ENCODE assay signal across 12 cellular contexts in the genomic region with DNA sequence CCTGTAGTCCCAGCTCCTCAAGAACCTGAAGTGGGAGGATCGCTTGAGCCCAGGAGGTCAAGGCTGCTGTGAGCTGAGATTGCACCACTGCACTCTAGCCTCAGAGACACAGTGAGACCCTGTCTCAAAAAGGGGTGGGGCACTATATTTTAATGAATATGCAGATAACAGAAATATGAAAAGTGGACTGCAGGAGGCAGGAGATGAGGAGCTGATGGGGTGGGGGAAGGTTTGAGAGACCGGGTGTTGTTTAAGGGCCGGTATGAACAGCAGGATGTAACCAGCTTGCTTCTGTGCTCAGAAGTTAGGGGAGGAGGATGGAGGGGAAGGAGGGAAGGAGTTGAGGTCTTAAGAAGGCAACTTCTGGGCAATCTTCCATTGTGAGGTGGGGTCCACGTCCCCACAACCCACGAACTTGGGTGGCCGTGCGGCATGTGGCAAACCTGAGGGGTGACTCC. TPM values are rescaled to one million over a fixed set of nuclear protein-coding genes. Genes with fewer than 3 reads are reported as not detected.
DNase-seq lines count a peak whose midpoint lies in the region; ATAC-seq and TF ChIP-seq lines count a peak whose summit lies in the region.
"Had no signal": no experiment of that assay in that cellular context is flagged by ENCODE, and none has a peak within 500 bp of the region (broad histone marks: within the 10 kb centered on the region; RNA-seq: fewer than 3 reads in every experiment).

No MANE protein-coding gene starts in this region.

- no peak for TF ChIP-seq RAD21 in neural cell (conservative IDR thresholded peaks at IDR 0.05)

- BruUV-seq in mammary epithelial cell (replicated peaks; lab: Mats Ljungman, UMichigan) = no TSS peak

- H3K4me2 ChIP-seq in mammary epithelial cell (ENCODE audit: insufficient read depth, low read depth, low read length) = peak overlapping the region; percentile 13
- no peak overlapping the region for H3K4me2 ChIP-seq in neural cell (ENCODE audit: low read length)

- H3K4me1 ChIP-seq in HUES6 (ENCODE audit: control insufficient read depth, insufficient read depth, low read length) (peaks cover 18% of the 10 kb centered on the region), mammary epithelial cell (ENCODE audit: insufficient read depth, low read length) (peaks cover 30% of the 10 kb centered on the region)

- peak overlapping the region; percentile 48 for H3K4me3 ChIP-seq in HUES6 (ENCODE audit: low read depth, low read length)
- no peak overlapping the region for H3K4me3 ChIP-seq in mammary epithelial cell (replicated peaks in 1 of 3; ENCODE audit: insufficient read depth in 1 of 3, low read depth in 2 of 3, low read length in 3 of 3)
- peak overlapping the region; percentile 63 for H3K4me3 ChIP-seq in neural cell (ENCODE audit: low read length)

- H3K9ac ChIP-seq in HUES6 (ENCODE audit: low read length) (peak overlapping the region; percentile 23), mammary epithelial cell (ENCODE audit: insufficient read depth, low read length) (no peak overlapping the region), neural cell (ENCODE audit: low read length) (peak overlapping the region; percentile 62)

- dilution Hi-C loops in mammary epithelial cell (cut with HindIII; ENCODE audit: low sequenced_read_pairs) = no loop called here

- 38% methylated on average over 4 of the region's 7 CpGs for WGBS in mammary epithelial cell (ENCODE audit: low coverage, missing lambda C conversion rate)

- H3K36me3 ChIP-seq in HUES6 (ENCODE audit: control insufficient read depth, insufficient read depth, low read length) (peaks cover 8% of the 10 kb centered on the region), mammary epithelial cell (ENCODE audit: insufficient read depth, low read length) (no peaks in the 10 kb centered on the region), neural cell (ENCODE audit: insufficient read depth, low read length) (no peaks in the 10 kb centered on the region)

- intact Hi-C loops in mammary epithelial cell (cut with micrococcal nuclease) = no loop called here

- CTCF ChIA-PET in mammary epithelial cell (lab: Charles Lee; ENCODE audit: low non-redundant PET) = no interaction called here

- in situ Hi-C loops in mammary epithelial cell (cut with MboI; ENCODE audit: low sequenced_read_pairs in 2 of 2) = no loop called here

- H3F3A ChIP-seq in neural cell (ENCODE audit: insufficient read depth, low read length, poor library complexity, severe bottlenecking) = no peaks in the 10 kb centered on the region

- H3K9me2 ChIP-seq in neural cell (ENCODE audit: insufficient read depth, low read length) = no peaks in the 10 kb centered on the region

- H3K79me2 ChIP-seq in mammary epithelial cell (ENCODE audit: insufficient read depth, low read length) = no peaks in the 10 kb centered on the region
- peaks cover 16% of the 10 kb centered on the region for H3K79me2 ChIP-seq in neural cell (replicated peaks; ENCODE audit: insufficient read depth, low read length)

- H2AFZ ChIP-seq in mammary epithelial cell (ENCODE audit: low read depth, low read length) (no peak overlapping the region), neural cell (ENCODE audit: low read depth, low read length) (no peak overlapping the region)

- no peak for TF ChIP-seq EP300 in neural cell (conservative IDR thresholded peaks at IDR 0.05; ENCODE audit: poor library complexity, severe bottlenecking)

- TF ChIP-seq CTCF in mammary epithelial cell (conservative IDR thresholded peaks at IDR 0.05 in 1 of 2, IDR thresholded peaks at IDR 0.05 in 1 of 2; ENCODE audit: extremely low read depth in 1 of 2, insufficient read depth in 1 of 2, low read depth in 1 of 2, low read length in 2 of 2) (no peak), neural cell (IDR thresholded peaks at IDR 0.05; ENCODE audit: poor library complexity, severe bottlenecking) (no peak)

- no peaks in the 10 kb centered on the region for H4K20me1 ChIP-seq in mammary epithelial cell (ENCODE audit: insufficient read depth, low read length)
- H4K20me1 ChIP-seq in neural cell (ENCODE audit: insufficient read depth) = no peaks in the 10 kb centered on the region

- H3K27me3 ChIP-seq in HUES6 (ENCODE audit: control insufficient read depth, insufficient read depth, low read length) (peaks cover 2% of the 10 kb centered on the region; the same call in 1 of the 2 replicates), mammary epithelial cell (ENCODE audit: insufficient read depth, low read length) (peaks cover 7% of the 10 kb centered on the region), neural cell (ENCODE audit: insufficient read depth, low read depth, low read length) (no peaks in the 10 kb centered on the region)

- DNase-seq in NCI-H526 (lab: John Stamatoyannopoulos, UW) (peak; percentile 36 to 67), NCI-H526 treated with DMSO at 0.1 percent for 48 hours (lab: John Stamatoyannopoulos, UW) (no peak), mammary epithelial cell (no peak), COR-L47 (lab: John Stamatoyannopoulos, UW) (no peak), HCEC 1CT (no peak)
- DNase-seq: activated CD8-positive, alpha-beta T cell treated with anti-CD3 and anti-CD28 coated beads for 36 hours; NCI-H2171; small intestine had no signal

- no peak for ATAC-seq in GM21723 (IDR thresholded peaks at IDR 0.05; ENCODE audit: unreplicated experiment)
- ATAC-seq: activated CD8-positive, alpha-beta T cell treated with anti-CD3 and anti-CD28 coated beads for 36 hours had no signal

- H3K27ac ChIP-seq in HUES6 (ENCODE audit: low read depth, low read length) (no peak overlapping the region), mammary epithelial cell (ENCODE audit: insufficient read depth, low read depth, low read length) (no peak overlapping the region), neural cell (ENCODE audit: low read length) (peak overlapping the region; percentile 58)

- H3K9me3 ChIP-seq in HUES6 (ENCODE audit: control insufficient read depth, insufficient read depth, low read depth, low read length) (no peaks in the 10 kb centered on the region), mammary epithelial cell (replicated peaks; ENCODE audit: insufficient read depth, low read length) (no peaks in the 10 kb centered on the region), neural cell (ENCODE audit: low read length) (no peaks in the 10 kb centered on the region)
- H3K9me3 ChIP-seq: MG63 had no signal

TF ChIP-seq in neural cell, 6 proteins besides CTCF, POLR2A, EP300 and RAD21:
- no peak for TF ChIP-seq TAF1 (IDR thresholded peaks at IDR 0.05; ENCODE audit: low read depth)
- TF ChIP-seq, protein P1, sequence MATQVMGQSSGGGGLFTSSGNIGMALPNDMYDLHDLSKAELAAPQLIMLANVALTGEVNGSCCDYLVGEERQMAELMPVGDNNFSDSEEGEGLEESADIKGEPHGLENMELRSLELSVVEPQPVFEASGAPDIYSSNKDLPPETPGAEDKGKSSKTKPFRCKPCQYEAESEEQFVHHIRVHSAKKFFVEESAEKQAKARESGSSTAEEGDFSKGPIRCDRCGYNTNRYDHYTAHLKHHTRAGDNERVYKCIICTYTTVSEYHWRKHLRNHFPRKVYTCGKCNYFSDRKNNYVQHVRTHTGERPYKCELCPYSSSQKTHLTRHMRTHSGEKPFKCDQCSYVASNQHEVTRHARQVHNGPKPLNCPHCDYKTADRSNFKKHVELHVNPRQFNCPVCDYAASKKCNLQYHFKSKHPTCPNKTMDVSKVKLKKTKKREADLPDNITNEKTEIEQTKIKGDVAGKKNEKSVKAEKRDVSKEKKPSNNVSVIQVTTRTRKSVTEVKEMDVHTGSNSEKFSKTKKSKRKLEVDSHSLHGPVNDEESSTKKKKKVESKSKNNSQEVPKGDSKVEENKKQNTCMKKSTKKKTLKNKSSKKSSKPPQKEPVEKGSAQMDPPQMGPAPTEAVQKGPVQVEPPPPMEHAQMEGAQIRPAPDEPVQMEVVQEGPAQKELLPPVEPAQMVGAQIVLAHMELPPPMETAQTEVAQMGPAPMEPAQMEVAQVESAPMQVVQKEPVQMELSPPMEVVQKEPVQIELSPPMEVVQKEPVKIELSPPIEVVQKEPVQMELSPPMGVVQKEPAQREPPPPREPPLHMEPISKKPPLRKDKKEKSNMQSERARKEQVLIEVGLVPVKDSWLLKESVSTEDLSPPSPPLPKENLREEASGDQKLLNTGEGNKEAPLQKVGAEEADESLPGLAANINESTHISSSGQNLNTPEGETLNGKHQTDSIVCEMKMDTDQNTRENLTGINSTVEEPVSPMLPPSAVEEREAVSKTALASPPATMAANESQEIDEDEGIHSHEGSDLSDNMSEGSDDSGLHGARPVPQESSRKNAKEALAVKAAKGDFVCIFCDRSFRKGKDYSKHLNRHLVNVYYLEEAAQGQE (IDR thresholded peaks at IDR 0.05; ENCODE audit: borderline replicate concordance) = no peak
- no peak for TF ChIP-seq MXI1 (conservative IDR thresholded peaks at IDR 0.05; ENCODE audit: poor library complexity, severe bottlenecking)
- no peak for TF ChIP-seq POLR2AphosphoS5 (IDR thresholded peaks at IDR 0.05)
- no peak for TF ChIP-seq SMC3 (conservative IDR thresholded peaks at IDR 0.05; ENCODE audit: poor library complexity)

RNA-seq across cellular contexts. Expression of gene B4GALNT4, which starts 1.3 kb away (rescaled TPM):
- total RNA-seq in mammary epithelial cell = 10 to 100 TPM in 1 of 2 donors, 1 to 10 TPM in 1; 1.5 to 16.2 TPM
- 7.6 TPM for polyA plus RNA-seq in mammary epithelial cell
- polyA minus RNA-seq in mammary epithelial cell = 5.0 TPM
- polyA plus RNA-seq in neural cell = 440 and 478 TPM in 2 replicates
- 139 and 140 TPM in 2 replicates for polyA minus RNA-seq in neural cell

RNA-seq across cellular contexts. Expression of gene PKP3, which starts 26.0 kb away (rescaled TPM):
- total RNA-seq in mammary epithelial cell = 100 to 1,000 TPM; 248 to 274 TPM
- polyA plus RNA-seq in mammary epithelial cell (149 TPM), neural cell (not detected in 2 replicates)
- polyA minus RNA-seq in mammary epithelial cell (62.8 TPM), neural cell (not detected in 2 replicates)

RNA-seq across cellular contexts. Expression of gene SIGIRR, which starts 46.8 kb away (rescaled TPM):
- total RNA-seq in mammary epithelial cell = 1 to 10 TPM; 1.8 to 5.4 TPM
- 1.6 TPM for polyA plus RNA-seq in mammary epithelial cell
- polyA minus RNA-seq in mammary epithelial cell = not detected
- 1.6 and 5.6 TPM in 2 replicates for polyA plus RNA-seq in neural cell
- 0.97 TPM in 1 of 2 replicates, not detected in the other for polyA minus RNA-seq in neural cell

RNA-seq across cellular contexts. Expression of gene IFITM3, which starts 47.3 kb away (rescaled TPM):
- 100 to 1,000 TPM in 1 of 2 donors, 10 to 100 TPM in 1; 58.7 to 211 TPM for total RNA-seq in mammary epithelial cell
- 230 TPM for polyA plus RNA-seq in mammary epithelial cell
- polyA minus RNA-seq in mammary epithelial cell = 231 TPM
- polyA plus RNA-seq in neural cell = not detected in 2 replicates
- not detected in 2 replicates for polyA minus RNA-seq in neural cell

RNA-seq across cellular contexts. Expression of gene IFITM1, which starts 54.1 kb away (rescaled TPM):
- 1 to 10 TPM; 1.7 to 2.8 TPM for total RNA-seq in mammary epithelial cell
- polyA plus RNA-seq in mammary epithelial cell (5.1 TPM), neural cell (0.35 TPM in 1 of 2 replicates, not detected in the other)
- polyA minus RNA-seq in mammary epithelial cell (2.0 TPM), neural cell (not detected in 2 replicates)

Comparison
In these comparisons a context has a peak if more than half of its experiments do, and no peak if none do; other contexts are left out.
1. DNase-seq: peak in NCI-H526 (2 of 2); none in NCI-H526 treated with DMSO at 0.1 percent for 48 hours (single experiment), mammary epithelial cell (single experiment), COR-L47 (single experiment) and HCEC 1CT (single experiment).
2. H3K4me3 ChIP-seq: peak in HUES6 (single experiment) and neural cell (single experiment); none in mammary epithelial cell (0 of 3).
3. RNA of gene B4GALNT4, which starts 1.3 kb away (polyA plus RNA-seq): 440 to 478 TPM in neural cell; 7.6 TPM in mammary epithelial cell (single experiment); every median in the first group is over 10 times any median in the second.
4. RNA of gene PKP3, which starts 26.0 kb away (polyA plus RNA-seq): 149 TPM in mammary epithelial cell (single experiment); not detected in neural cell; every median in the first group is over 100 times any median in the second.